In the genomic region with DNA sequence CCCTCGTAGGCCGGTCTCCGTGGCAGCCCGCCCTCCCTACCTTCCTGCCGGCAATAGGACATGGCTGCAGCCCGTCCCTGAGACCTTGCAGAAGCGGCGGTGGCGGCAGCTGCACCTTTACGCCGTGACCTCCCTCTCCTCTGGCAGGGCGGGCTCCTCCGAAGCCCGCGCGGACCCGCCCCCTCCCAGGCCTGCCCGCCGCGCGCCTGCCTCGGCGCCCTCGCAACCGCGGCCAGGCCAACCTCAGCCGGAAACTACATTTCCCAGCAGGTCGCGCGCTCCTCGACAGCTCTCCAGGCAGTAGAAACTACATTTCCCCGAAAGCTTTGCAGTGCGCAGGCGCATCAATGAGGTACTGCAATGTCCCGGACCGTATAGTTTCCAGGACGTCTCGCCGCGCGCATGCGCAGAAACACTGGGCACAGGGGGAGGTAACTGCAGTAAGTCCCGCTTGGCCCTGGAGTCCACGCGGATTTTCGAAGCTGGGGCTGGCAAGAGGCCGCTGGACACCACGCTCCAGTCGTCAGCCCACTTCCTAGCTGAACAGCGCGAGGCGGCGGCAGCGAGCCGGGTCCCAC, we compare ENCODE assay signal across 8 cellular contexts. TPM values are rescaled to one million over a fixed set of nuclear protein-coding genes. Genes with fewer than 3 reads are reported as not detected.
DNase-seq lines count a peak whose midpoint lies in the region; ATAC-seq and TF ChIP-seq lines count a peak whose summit lies in the region.

A gene (minus strand): TSS at position 256 of the 578 bp plus-strand sequence. CDS start 194 bp downstream, at position 62.
A gene with protein sequence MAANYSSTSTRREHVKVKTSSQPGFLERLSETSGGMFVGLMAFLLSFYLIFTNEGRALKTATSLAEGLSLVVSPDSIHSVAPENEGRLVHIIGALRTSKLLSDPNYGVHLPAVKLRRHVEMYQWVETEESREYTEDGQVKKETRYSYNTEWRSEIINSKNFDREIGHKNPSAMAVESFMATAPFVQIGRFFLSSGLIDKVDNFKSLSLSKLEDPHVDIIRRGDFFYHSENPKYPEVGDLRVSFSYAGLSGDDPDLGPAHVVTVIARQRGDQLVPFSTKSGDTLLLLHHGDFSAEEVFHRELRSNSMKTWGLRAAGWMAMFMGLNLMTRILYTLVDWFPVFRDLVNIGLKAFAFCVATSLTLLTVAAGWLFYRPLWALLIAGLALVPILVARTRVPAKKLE (plus strand): TSS at position 438 of the 578 bp plus-strand sequence. CDS start 142 bp downstream, outside the sequence.

- H3K27ac ChIP-seq in osteoblast (ENCODE audit: low read depth, low read length) (peak within 1 kb of the TSS; percentile 89), thoracic aorta (peak within 1 kb of the TSS; percentile 96 to 97)

- H3K27ac Mint-ChIP-seq in activated naive CD4-positive, alpha-beta T cell treated with anti-CD3 and anti-CD28 coated beads, Interleukin-2, amount 50 U/mL, for 72 hours, result peak within 1 kb of the TSS; percentile 98 to 100

- peak within 1 kb of the TSS; percentile 94 for H2AFZ ChIP-seq in osteoblast (ENCODE audit: low read length)

- H4K20me1 ChIP-seq in osteoblast (ENCODE audit: insufficient read depth, low read length), result peaks cover 37% of the 10 kb centered on the region

- H3K27me3 ChIP-seq in GM06990 (replicated peaks; ENCODE audit: control insufficient read depth, insufficient read depth, low read length), result no peaks in the 10 kb centered on the region
- H3K27me3 ChIP-seq in osteoblast (ENCODE audit: insufficient read depth, low read length), result no peaks in the 10 kb centered on the region
- H3K27me3 ChIP-seq in thoracic aorta (replicated peaks; ENCODE audit: insufficient read depth), result no peaks in the 10 kb centered on the region

- peaks cover 62% of the 10 kb centered on the region for H3K79me2 ChIP-seq in osteoblast (ENCODE audit: insufficient read depth, low read length)

- no peaks in the 10 kb centered on the region for H3K9me3 Mint-ChIP-seq in activated naive CD4-positive, alpha-beta T cell treated with anti-CD3 and anti-CD28 coated beads, Interleukin-2, amount 50 U/mL, for 72 hours

- H3K36me3 Mint-ChIP-seq in activated naive CD4-positive, alpha-beta T cell treated with anti-CD3 and anti-CD28 coated beads, Interleukin-2, amount 50 U/mL, for 72 hours, result peaks cover 44 to 55% of the 10 kb centered on the region in 2 donors

- no peaks in the 10 kb centered on the region for H3K9me3 ChIP-seq in osteoblast (ENCODE audit: low read depth, low read length)
- no peaks in the 10 kb centered on the region for H3K9me3 ChIP-seq in thoracic aorta

- peaks cover 2% of the 10 kb centered on the region for H3K36me3 ChIP-seq in GM06990 (ENCODE audit: control insufficient read depth, insufficient read depth, low read length)
- peaks cover 25% of the 10 kb centered on the region for H3K36me3 ChIP-seq in osteoblast (ENCODE audit: insufficient read depth, low read length)
- peaks cover 11% of the 10 kb centered on the region for H3K36me3 ChIP-seq in thoracic aorta

- H3K4me2 ChIP-seq in osteoblast (ENCODE audit: insufficient read depth, low read length), result peak within 1 kb of the TSS; percentile 93

- TF ChIP-seq CTCF in GM06990 (IDR thresholded peaks at IDR 0.05; ENCODE audit: insufficient read depth, low read length, poor library complexity, severe bottlenecking) (no peak), osteoblast (IDR thresholded peaks at IDR 0.05; ENCODE audit: extremely low read depth, low read depth, low read length) (no peak), thoracic aorta (IDR thresholded peaks at IDR 0.05) (no peak)

- DNase-seq in GM06990 (ENCODE audit: extremely low read depth, insufficient read length), result peak; percentile 94
- peak; percentile 97 for DNase-seq in NCI-H1092 (lab: John Stamatoyannopoulos, UW)
- peak; percentile 92 to 99 for DNase-seq in activated naive CD4-positive, alpha-beta T cell treated with anti-CD3 and anti-CD28 coated beads, Interleukin-2, amount 50 U/mL, for 72 hours (ENCODE audit: low spot score in 2 of 2)
- peak; percentile 99 for DNase-seq in glomerular visceral epithelial cell (ENCODE audit: extremely low spot score)
- DNase-seq in osteoblast (ENCODE audit: insufficient read length, low spot score, missing footprints), result peak; percentile 100
- peak; percentile 97 for DNase-seq in thoracic aorta (ENCODE audit: low spot score)

- ATAC-seq in HG02588 (IDR thresholded peaks at IDR 0.05; ENCODE audit: unreplicated experiment) (peak; percentile 86), SK-N-SH treated with all-trans-retinoic acid at 6 μM for 48 hours (peak; percentile 87), thoracic aorta (ENCODE audit: insufficient number of reproducible peaks, low FRiP score, low read depth) (peak; percentile 97)
- peak; percentile 86 to 94 for ATAC-seq in activated naive CD4-positive, alpha-beta T cell treated with anti-CD3 and anti-CD28 coated beads, Interleukin-2, amount 50 U/mL, for 72 hours

- H3K4me1 ChIP-seq in osteoblast (ENCODE audit: insufficient read depth, low read length) (peaks cover 21% of the 10 kb centered on the region), thoracic aorta (ENCODE audit: control insufficient read depth in 1 of 2, low read depth in 2 of 2) (peaks cover 19 to 36% of the 10 kb centered on the region in 2 donors)

- peak within 1 kb of the TSS; percentile 92 for H3K4me3 ChIP-seq in GM06990 (replicated peaks; ENCODE audit: low read depth, low read length)
- peak within 1 kb of the TSS; percentile 96 for H3K4me3 ChIP-seq in osteoblast (ENCODE audit: insufficient read depth, low read length)
- H3K4me3 ChIP-seq in thoracic aorta, result peak within 1 kb of the TSS; percentile 95

TF ChIP-seq in SK-N-SH treated with all-trans-retinoic acid at 6 μM for 48 hours, 23 proteins besides CTCF, POLR2A, EP300 and RAD21:
- TF ChIP-seq ZC3H10 (CRISPR knock-in tag; IDR thresholded peaks at IDR 0.05) (no peak), GLIS3 (CRISPR knock-in tag; IDR thresholded peaks at IDR 0.05) (no peak), ZNF8 (CRISPR knock-in tag; IDR thresholded peaks at IDR 0.05) (no peak)
- TF ChIP-seq, protein P1, sequence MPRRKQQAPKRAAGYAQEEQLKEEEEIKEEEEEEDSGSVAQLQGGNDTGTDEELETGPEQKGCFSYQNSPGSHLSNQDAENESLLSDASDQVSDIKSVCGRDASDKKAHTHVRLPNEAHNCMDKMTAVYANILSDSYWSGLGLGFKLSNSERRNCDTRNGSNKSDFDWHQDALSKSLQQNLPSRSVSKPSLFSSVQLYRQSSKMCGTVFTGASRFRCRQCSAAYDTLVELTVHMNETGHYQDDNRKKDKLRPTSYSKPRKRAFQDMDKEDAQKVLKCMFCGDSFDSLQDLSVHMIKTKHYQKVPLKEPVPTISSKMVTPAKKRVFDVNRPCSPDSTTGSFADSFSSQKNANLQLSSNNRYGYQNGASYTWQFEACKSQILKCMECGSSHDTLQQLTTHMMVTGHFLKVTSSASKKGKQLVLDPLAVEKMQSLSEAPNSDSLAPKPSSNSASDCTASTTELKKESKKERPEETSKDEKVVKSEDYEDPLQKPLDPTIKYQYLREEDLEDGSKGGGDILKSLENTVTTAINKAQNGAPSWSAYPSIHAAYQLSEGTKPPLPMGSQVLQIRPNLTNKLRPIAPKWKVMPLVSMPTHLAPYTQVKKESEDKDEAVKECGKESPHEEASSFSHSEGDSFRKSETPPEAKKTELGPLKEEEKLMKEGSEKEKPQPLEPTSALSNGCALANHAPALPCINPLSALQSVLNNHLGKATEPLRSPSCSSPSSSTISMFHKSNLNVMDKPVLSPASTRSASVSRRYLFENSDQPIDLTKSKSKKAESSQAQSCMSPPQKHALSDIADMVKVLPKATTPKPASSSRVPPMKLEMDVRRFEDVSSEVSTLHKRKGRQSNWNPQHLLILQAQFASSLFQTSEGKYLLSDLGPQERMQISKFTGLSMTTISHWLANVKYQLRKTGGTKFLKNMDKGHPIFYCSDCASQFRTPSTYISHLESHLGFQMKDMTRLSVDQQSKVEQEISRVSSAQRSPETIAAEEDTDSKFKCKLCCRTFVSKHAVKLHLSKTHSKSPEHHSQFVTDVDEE (CRISPR knock-in tag; IDR thresholded peaks at IDR 0.05), result no peak
- TF ChIP-seq, protein P2, sequence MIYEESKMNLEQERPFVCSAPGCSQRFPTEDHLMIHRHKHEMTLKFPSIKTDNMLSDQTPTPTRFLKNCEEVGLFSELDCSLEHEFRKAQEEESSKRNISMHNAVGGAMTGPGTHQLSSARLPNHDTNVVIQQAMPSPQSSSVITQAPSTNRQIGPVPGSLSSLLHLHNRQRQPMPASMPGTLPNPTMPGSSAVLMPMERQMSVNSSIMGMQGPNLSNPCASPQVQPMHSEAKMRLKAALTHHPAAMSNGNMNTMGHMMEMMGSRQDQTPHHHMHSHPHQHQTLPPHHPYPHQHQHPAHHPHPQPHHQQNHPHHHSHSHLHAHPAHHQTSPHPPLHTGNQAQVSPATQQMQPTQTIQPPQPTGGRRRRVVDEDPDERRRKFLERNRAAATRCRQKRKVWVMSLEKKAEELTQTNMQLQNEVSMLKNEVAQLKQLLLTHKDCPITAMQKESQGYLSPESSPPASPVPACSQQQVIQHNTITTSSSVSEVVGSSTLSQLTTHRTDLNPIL (CRISPR knock-in tag; IDR thresholded peaks at IDR 0.05; ENCODE audit: low read depth), result no peak

RNA-seq across cellular contexts. Expression of the first gene that starts in this region (rescaled TPM):
- total RNA-seq in activated naive CD4-positive, alpha-beta T cell treated with anti-CD3 and anti-CD28 coated beads, Interleukin-2, amount 50 U/mL, for 72 hours, result 10 to 100 TPM; 10.0 to 23.2 TPM
- 9.1 and 10.1 TPM in 2 replicates for total RNA-seq in osteoblast
- 1 to 10 TPM; 6.6 to 7.5 TPM for total RNA-seq in thoracic aorta

RNA-seq across cellular contexts. Expression of the second gene that starts in this region (rescaled TPM):
- 10 to 100 TPM; 17.5 to 37.1 TPM for total RNA-seq in activated naive CD4-positive, alpha-beta T cell treated with anti-CD3 and anti-CD28 coated beads, Interleukin-2, amount 50 U/mL, for 72 hours
- total RNA-seq in osteoblast, result 138 and 145 TPM in 2 replicates
- total RNA-seq in thoracic aorta, result 100 to 1,000 TPM; 161 to 195 TPM

Comparison
In these comparisons a context has a peak if more than half of its experiments do, and no peak if none do; other contexts are left out.
1. Peak in every context shown above with its lines: DNase-seq, ATAC-seq, H3K4me3 ChIP-seq and H3K27ac ChIP-seq.